17 cellular contexts compared by ENCODE assay signal in the genomic region with DNA sequence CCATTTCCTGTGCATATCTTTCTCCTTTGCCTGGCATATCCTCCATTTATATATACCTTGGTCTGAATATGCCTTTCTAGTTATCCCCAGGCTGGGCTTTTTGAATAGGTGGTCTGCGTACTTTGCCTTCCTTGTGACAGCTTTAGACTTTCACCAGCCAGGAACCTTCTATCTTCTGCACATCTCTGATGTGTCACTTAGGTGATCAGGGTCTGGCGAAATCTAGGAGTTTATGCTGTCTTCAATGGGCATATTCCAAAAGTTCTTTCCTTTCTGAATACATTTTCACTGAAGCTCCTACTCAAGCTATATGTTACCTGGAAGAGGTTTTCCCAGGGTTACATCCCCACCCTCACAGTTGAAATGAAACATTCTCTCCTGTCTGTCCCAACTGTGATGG. TPM values are rescaled to one million over a fixed set of nuclear protein-coding genes. Genes with fewer than 3 reads are reported as not detected.
A peak's percentile ranks its signal among the peaks of the same experiment; 100 is the strongest.
DNase-seq lines count a peak whose midpoint lies in the region; ATAC-seq and TF ChIP-seq lines count a peak whose summit lies in the region.
"Had no signal": no experiment of that assay in that cellular context is flagged by ENCODE, and none has a peak within 500 bp of the region (broad histone marks: within the 10 kb centered on the region; RNA-seq: fewer than 3 reads in every experiment).

No MANE protein-coding gene starts in this region.

- whole genome bisulfite sequencing in trophoblast cell (ENCODE audit: extremely low coverage, insufficient coverage, insufficient read length), result no CpG with 5 or more reads among the region's 2 CpGs

- H4K12ac ChIP-seq in trophoblast cell (ENCODE audit: low read depth, low read length), result no peak overlapping the region

- ATAC-seq in GM19035 (IDR thresholded peaks at IDR 0.05; ENCODE audit: unreplicated experiment) (no peak), GM18873 (IDR thresholded peaks at IDR 0.05; ENCODE audit: low FRiP score, unreplicated experiment) (no peak)
- ATAC-seq: Panc1 had no signal

- H3K9ac ChIP-seq in MM.1S (ENCODE audit: low read length) (peak overlapping the region; percentile 97; the same call in 1 of the 2 replicates), trophoblast cell (ENCODE audit: low read length) (no peak overlapping the region)

- H3K27ac ChIP-seq in MM.1S (ENCODE audit: low read length) (peak overlapping the region; percentile 91; the same call in 1 of the 2 replicates), dorsolateral prefrontal cortex (peak overlapping the region in 40 of 59 donors; percentile 8 to 95 (median 90)), trophoblast cell (ENCODE audit: low read depth, low read length) (no peak overlapping the region)

- no peaks in the 10 kb centered on the region for H4K20me1 ChIP-seq in MM.1S (ENCODE audit: insufficient read depth, low read length)

- no peak overlapping the region for H3K14ac ChIP-seq in trophoblast cell (ENCODE audit: low read length)

- H3K23ac ChIP-seq in trophoblast cell (ENCODE audit: low read length), result no peak overlapping the region

- no peak overlapping the region for H2AK5ac ChIP-seq in trophoblast cell (ENCODE audit: low read length)

- H3K4me3 ChIP-seq in GM12864 (ENCODE audit: low read depth, low read length) (peak overlapping the region; percentile 6; the same call in 1 of the 2 replicates), MM.1S (ENCODE audit: low read length) (peak overlapping the region; percentile 93), dorsolateral prefrontal cortex (peak overlapping the region in 33 of 59 donors; percentile 3 to 96 (median 90)), trophoblast cell (ENCODE audit: low read depth, low read length) (no peak overlapping the region)

- H3K4me1 ChIP-seq in MM.1S (ENCODE audit: low read length) (peaks cover 59% of the 10 kb centered on the region), trophoblast cell (ENCODE audit: control insufficient read depth in 1 of 2, insufficient read depth in 2 of 2, low read length in 2 of 2) (peaks cover 6% of the 10 kb centered on the region in 2 experiments)

- no peak overlapping the region for H3K4ac ChIP-seq in trophoblast cell (ENCODE audit: low read depth, low read length)

- H2BK120ac ChIP-seq in trophoblast cell (ENCODE audit: insufficient read depth, low read length, poor library complexity), result no peak overlapping the region

- no peaks in the 10 kb centered on the region; the same call in 1 of the 2 replicates for H3K36me3 ChIP-seq in MM.1S (replicated peaks; ENCODE audit: insufficient read depth, low read length)
- H3K36me3 ChIP-seq in trophoblast cell (ENCODE audit: control insufficient read depth in 1 of 2, insufficient read depth in 2 of 2, low read length in 2 of 2), result no peaks in the 10 kb centered on the region

- no peak overlapping the region for H2BK5ac ChIP-seq in trophoblast cell (ENCODE audit: low read depth, low read length, poor library complexity)

- H3K18ac ChIP-seq in trophoblast cell (ENCODE audit: low read length), result no peak overlapping the region

- peak overlapping the region; percentile 91 for H3K4me2 ChIP-seq in MM.1S (ENCODE audit: low read depth, low read length)
- H3K4me2 ChIP-seq in trophoblast cell (ENCODE audit: low read length), result no peak overlapping the region

- H2BK12ac ChIP-seq in trophoblast cell (ENCODE audit: low read length), result no peak overlapping the region

- H4K91ac ChIP-seq in trophoblast cell (ENCODE audit: low read depth, low read length), result no peak overlapping the region

- intact Hi-C loops in dorsolateral prefrontal cortex (cut with DNase I), result loop anchor here (5.0 to 10.0 kb wide), 2 partner anchors 60 to 753 kb away; no protein-coding TSS in a partner anchor

- H3K79me1 ChIP-seq in trophoblast cell (ENCODE audit: low read length), result peaks cover 15% of the 10 kb centered on the region

- H3K27me3 ChIP-seq in MM.1S (replicated peaks; ENCODE audit: insufficient read depth, low read length), result no peaks in the 10 kb centered on the region
- no peaks in the 10 kb centered on the region for H3K27me3 ChIP-seq in dorsolateral prefrontal cortex
- H3K27me3 ChIP-seq in trophoblast cell (ENCODE audit: insufficient read depth, low read length), result no peaks in the 10 kb centered on the region

- H3K9me2 ChIP-seq in MM.1S (replicated peaks; ENCODE audit: insufficient read depth, low read length), result no peaks in the 10 kb centered on the region

- H2AFZ ChIP-seq in MM.1S (ENCODE audit: low read length) (no peak overlapping the region), trophoblast cell (ENCODE audit: insufficient read depth, low read length, poor library complexity) (no peak overlapping the region)

- peaks cover 47% of the 10 kb centered on the region for H3F3A ChIP-seq in MM.1S (ENCODE audit: insufficient read depth, low read length)

- no peaks in the 10 kb centered on the region for H3K9me3 ChIP-seq in MM.1S (replicated peaks; ENCODE audit: insufficient read depth, low read length)
- H3K9me3 ChIP-seq in trophoblast cell (ENCODE audit: insufficient read depth, low read depth, low read length), result no peaks in the 10 kb centered on the region

- no peak overlapping the region for H4K8ac ChIP-seq in trophoblast cell (ENCODE audit: low read depth, low read length)

- TF ChIP-seq CTCF in GM12864 (IDR thresholded peaks at IDR 0.05; ENCODE audit: low read depth, low read length, missing control alignments) (no peak), MM.1S (IDR thresholded peaks at IDR 0.05; ENCODE audit: low read length) (no peak), dorsolateral prefrontal cortex (IDR thresholded peaks at IDR 0.05 in 54 of 56, conservative IDR thresholded peaks at IDR 0.05 in 2 of 56; ENCODE audit: low read depth in 1 of 56, partially characterized antibody in 56 of 56) (no peak)

- no peak for DNase-seq in GM12864 (ENCODE audit: low read depth)
- no peak for DNase-seq in MM.1S
- no peak for DNase-seq in dorsolateral prefrontal cortex
- DNase-seq in trophoblast cell, result peak; percentile 64 to 82
- no peak for DNase-seq in activated effector memory CD4-positive, alpha-beta T cell treated with Interleukin-2 at 50 U/mL for 16 hours
- no peak for DNase-seq in effector CD8-positive, alpha-beta T cell (lab: John Stamatoyannopoulos, UW)
- DNase-seq: ACHN; CD4-positive, CD25-positive, alpha-beta regulatory T cell; KG1; NCI-H1048; NCI-H146; NCI-H2081; NCI-H510A; NCI-H774 had no signal

- H3K79me2 ChIP-seq in MM.1S (ENCODE audit: low read length), result peaks cover 100% of the 10 kb centered on the region
- H3K79me2 ChIP-seq in trophoblast cell (ENCODE audit: control insufficient read depth, insufficient read depth, low read length, poor library complexity), result peaks cover 12% of the 10 kb centered on the region

RNA-seq across cellular contexts. Expression of a gene that starts 27.8 kb away (rescaled TPM):
- 10 to 100 TPM; 14.2 to 56.6 (median 29.9) TPM for total RNA-seq in dorsolateral prefrontal cortex
- 8.0 and 8.2 TPM in 2 replicates for polyA plus RNA-seq in trophoblast cell (2013)

Comparison
In these comparisons a context has a peak if more than half of its experiments do, and no peak if none do; other contexts are left out.
1. DNase-seq: peak in trophoblast cell (2 of 2); none in GM12864 (single experiment), MM.1S (single experiment), dorsolateral prefrontal cortex (0 of 10), activated effector memory CD4-positive, alpha-beta T cell treated with Interleukin-2 at 50 U/mL for 16 hours (single experiment) and effector CD8-positive, alpha-beta T cell (single experiment).